ENCODE assay signal across 9 cellular contexts in genomic region chr19:49767380-49767779, GRCh38. TPM values are rescaled to one million over a fixed set of nuclear protein-coding genes. Genes with fewer than 3 reads are reported as not detected.
DNase-seq lines count a peak whose midpoint lies in the region; ATAC-seq, FAIRE-seq and TF ChIP-seq lines count a peak whose summit lies in the region.
"Had no signal": no experiment of that assay in that cellular context is flagged by ENCODE, and none has a peak within 500 bp of the region (broad histone marks: within the 10 kb centered on the region; RNA-seq: fewer than 3 reads in every experiment).

No MANE protein-coding gene starts in this region.

- H3K9me1 ChIP-seq in endothelial cell of umbilical vein (replicated peaks; ENCODE audit: control insufficient read depth, extremely low read depth, insufficient read depth, low read length), result no peaks in the 10 kb centered on the region

- H2AFZ ChIP-seq in OCI-LY3 (ENCODE audit: low read depth, low read length), result no peak overlapping the region
- peak overlapping the region; percentile 83 for H2AFZ ChIP-seq in endothelial cell of umbilical vein (ENCODE audit: low read depth, low read length)

- H3K4me2 ChIP-seq in OCI-LY3 (ENCODE audit: low read length), result peak overlapping the region; percentile 97
- H3K4me2 ChIP-seq in endothelial cell of umbilical vein (ENCODE audit: insufficient read depth, low read length), result peak overlapping the region; percentile 93

- no peak for TF ChIP-seq CTCF in Calu3 (IDR thresholded peaks at IDR 0.05; ENCODE audit: unreplicated experiment)
- TF ChIP-seq CTCF in OCI-LY3 (IDR thresholded peaks at IDR 0.05; ENCODE audit: low read depth, low read length), result no peak
- no peak for TF ChIP-seq CTCF in endothelial cell of umbilical vein (IDR thresholded peaks at IDR 0.05; ENCODE audit: extremely low read depth in 1 of 2, insufficient read depth in 1 of 2, low read depth in 1 of 2, low read length in 2 of 2)
- TF ChIP-seq CTCF in neutrophil (IDR thresholded peaks at IDR 0.05), result no peak

- peak overlapping the region; percentile 29 for H3K27ac Mint-ChIP-seq in Calu3 (ENCODE audit: unreplicated experiment)

- FAIRE-seq in endothelial cell of umbilical vein (lab: Jason Lieb, UNC), result no peak

- peaks cover 24% of the 10 kb centered on the region for H3K4me1 Mint-ChIP-seq in Calu3 (ENCODE audit: low read depth, unreplicated experiment)

- peak overlapping the region; percentile 79 for H3K4me3 Mint-ChIP-seq in Calu3 (ENCODE audit: low read depth, unreplicated experiment)

- H3K27me3 ChIP-seq in OCI-LY3 (ENCODE audit: low read depth, low read length) (no peaks in the 10 kb centered on the region), endothelial cell of umbilical vein (ENCODE audit: control insufficient read depth in 2 of 2, insufficient read depth in 2 of 2, low read length in 2 of 2) (no peaks in the 10 kb centered on the region), neutrophil (no peaks in the 10 kb centered on the region)

- H3K36me3 ChIP-seq in OCI-LY3 (replicated peaks; ENCODE audit: low read depth, low read length), result no peaks in the 10 kb centered on the region
- no peaks in the 10 kb centered on the region for H3K36me3 ChIP-seq in endothelial cell of umbilical vein (ENCODE audit: control insufficient read depth in 2 of 2, extremely low read depth in 1 of 2, insufficient read depth in 2 of 2, low read length in 2 of 2)
- H3K36me3 ChIP-seq in neutrophil, result peaks cover 14% of the 10 kb centered on the region

- H3K9ac ChIP-seq in OCI-LY3 (ENCODE audit: low read length), result peak overlapping the region; percentile 80
- H3K9ac ChIP-seq in endothelial cell of umbilical vein (replicated peaks; ENCODE audit: extremely low read depth, insufficient read depth, low read length), result peak overlapping the region; percentile 93

- H3K79me2 ChIP-seq in OCI-LY3 (ENCODE audit: low read length) (peaks cover 34% of the 10 kb centered on the region), endothelial cell of umbilical vein (ENCODE audit: control insufficient read depth, insufficient read depth, low read length) (peaks cover 36% of the 10 kb centered on the region)

- H3K27ac ChIP-seq in OCI-LY3 (ENCODE audit: low read length) (0 out of 2 replicates have a peak overlapping the region, but pooled peaks have one; percentile 1), endothelial cell of umbilical vein (ENCODE audit: insufficient read depth, low read depth, low read length) (peak overlapping the region; percentile 62), neutrophil (peak overlapping the region; percentile 97)

- H4K20me1 ChIP-seq in OCI-LY3 (ENCODE audit: insufficient read depth, low read length) (peaks cover 2% of the 10 kb centered on the region; the same call in 1 of the 2 replicates), endothelial cell of umbilical vein (replicated peaks; ENCODE audit: control insufficient read depth, extremely low read depth, insufficient read depth, low read length) (no peaks in the 10 kb centered on the region)

- ATAC-seq in GM19324 (IDR thresholded peaks at IDR 0.05; ENCODE audit: low FRiP score, unreplicated experiment), result no peak

- H3K4me3 ChIP-seq in OCI-LY3 (ENCODE audit: low read length) (peak overlapping the region; percentile 88), endothelial cell of umbilical vein (replicated peaks in 1 of 3; ENCODE audit: insufficient read depth in 1 of 3, low read depth in 1 of 3, low read length in 3 of 3) (peak overlapping the region; percentile 94 to 99 (median 97)), neutrophil (ENCODE audit: low read depth in 1 of 2, low read length in 1 of 2) (peak overlapping the region; percentile 79 to 97)

- DNase-seq in Calu3, result no peak
- DNase-seq in endothelial cell of umbilical vein (ENCODE audit: low read depth, low spot score), result peak; percentile 20
- no peak for DNase-seq in cerebellar nuclear complex (lab: John Stamatoyannopoulos, UW)
- DNase-seq in NCI-H187 treated with DMSO at 0.1 percent for 48 hours (lab: John Stamatoyannopoulos, UW), result no peak
- no peak for DNase-seq in NCI-H226

- TF ChIP-seq POLR2A in endothelial cell of umbilical vein (IDR thresholded peaks at IDR 0.05; ENCODE audit: low read depth, low read length), result no peak

- H3K9me3 Mint-ChIP-seq in Calu3 (ENCODE audit: low read depth, unreplicated experiment), result no peaks in the 10 kb centered on the region

- intact Hi-C loops in Calu3 (cut with micrococcal nuclease; ENCODE audit: unreplicated experiment) (no loop called here), endothelial cell of umbilical vein (cut with micrococcal nuclease) (loop anchor here (2.0 kb wide), 1 partner anchor 41 kb away; no protein-coding TSS in a partner anchor)

- H3K36me3 Mint-ChIP-seq in Calu3 (ENCODE audit: insufficient read depth, unreplicated experiment), result peaks cover 27% of the 10 kb centered on the region

- no peaks in the 10 kb centered on the region for H3K9me3 ChIP-seq in OCI-LY3 (ENCODE audit: insufficient read depth, low read length)
- H3K9me3 ChIP-seq in endothelial cell of umbilical vein (replicated peaks; ENCODE audit: control insufficient read depth, insufficient read depth, low read length), result no peaks in the 10 kb centered on the region
- no peaks in the 10 kb centered on the region for H3K9me3 ChIP-seq in neutrophil

- BruUV-seq in Calu3 (replicated peaks; lab: Mats Ljungman, UMichigan) (no TSS peak), endothelial cell of umbilical vein (replicated peaks; lab: Mats Ljungman, UMichigan) (no TSS peak)

- peaks cover 14% of the 10 kb centered on the region for H3K4me1 ChIP-seq in OCI-LY3 (ENCODE audit: low read length)
- H3K4me1 ChIP-seq in endothelial cell of umbilical vein (ENCODE audit: control insufficient read depth, extremely low read depth, insufficient read depth, low read length), result peaks cover 12% of the 10 kb centered on the region
- H3K4me1 ChIP-seq in neutrophil (ENCODE audit: control insufficient read depth in 1 of 2, insufficient read depth in 1 of 2, low read depth in 1 of 2, low read length in 1 of 2), result peaks cover 25 to 30% of the 10 kb centered on the region in 2 experiments

- CTCF ChIA-PET in Calu3 (lab: Charles Lee), result interaction anchor here (0.6 to 1.1 kb wide), 4 partner anchors 10 to 127 kb away, joined by 3 to 6 read pairs (median 4); partner anchors contain the start of gene RRAS
- CTCF ChIA-PET in endothelial cell of umbilical vein (lab: Charles Lee), result no interaction called here

- H3K27me3 Mint-ChIP-seq in Calu3 (ENCODE audit: unreplicated experiment), result no peaks in the 10 kb centered on the region

- dilution Hi-C loops in endothelial cell of umbilical vein (cut with MboI; ENCODE audit: extremely low pct_ligation_motif_present, low sequenced_read_pairs), result no loop called here

- POLR2A ChIA-PET in endothelial cell of umbilical vein (lab: Charles Lee), result interaction anchor here (0.7 to 1.1 kb wide), 2 partner anchors 91 to 127 kb away, joined by 3 to 5 read pairs; partner anchors contain the start of gene RRAS

TF ChIP-seq in endothelial cell of umbilical vein, 7 proteins besides CTCF, POLR2A, EP300 and RAD21 (continues in another document):
- TF ChIP-seq, protein P1, sequence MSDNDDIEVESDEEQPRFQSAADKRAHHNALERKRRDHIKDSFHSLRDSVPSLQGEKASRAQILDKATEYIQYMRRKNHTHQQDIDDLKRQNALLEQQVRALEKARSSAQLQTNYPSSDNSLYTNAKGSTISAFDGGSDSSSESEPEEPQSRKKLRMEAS (IDR thresholded peaks at IDR 0.05; ENCODE audit: insufficient read depth, insufficient read length), result no peak
- TF ChIP-seq FOS (IDR thresholded peaks at IDR 0.05; ENCODE audit: borderline replicate concordance, insufficient read depth, low read length) (no peak), GATA2 (IDR thresholded peaks at IDR 0.05; ENCODE audit: insufficient read depth, insufficient read length, low read depth, low read length) (no peak), POLR2AphosphoS5 (IDR thresholded peaks at IDR 0.05; ENCODE audit: insufficient read depth, low read depth, low read length) (no peak)

RNA-seq across cellular contexts. Expression of gene AP2A1, which starts 0.6 kb away (rescaled TPM):
- total RNA-seq in Calu3 (2022), result 80.1 and 89.0 TPM in 2 replicates
- 108 TPM in 2 replicates for total RNA-seq in endothelial cell of umbilical vein
- 113 and 114 TPM in 2 replicates for polyA plus RNA-seq in endothelial cell of umbilical vein
- 80.4 and 101 TPM in 2 replicates for polyA plus RNA-seq in endothelial cell of umbilical vein (2011; cell fraction: cytosol; rRNA removed)
- polyA plus RNA-seq in endothelial cell of umbilical vein (2011; cell fraction: nucleus; rRNA removed), result 97.8 TPM in 2 replicates
- polyA plus RNA-seq in endothelial cell of umbilical vein (2012), result 75.0 and 114 TPM in 2 replicates
- polyA minus RNA-seq in endothelial cell of umbilical vein, result 104 and 122 TPM in 2 replicates
- 80.2 TPM for polyA minus RNA-seq in endothelial cell of umbilical vein (2011; cell fraction: cytosol; rRNA and poly(A)+ RNA removed)
- 45.7 and 60.4 TPM in 2 replicates for polyA minus RNA-seq in endothelial cell of umbilical vein (2011; cell fraction: nucleus; rRNA and poly(A)+ RNA removed)

RNA-seq across cellular contexts. Expression of gene TSKS, which starts 4.3 kb away (rescaled TPM):
- not detected in 2 replicates for total RNA-seq in Calu3 (2022)
- not detected in 2 replicates for total RNA-seq in endothelial cell of umbilical vein
- polyA plus RNA-seq in endothelial cell of umbilical vein, result 0.03 TPM in 1 of 2 replicates, not detected in the other
- not detected in 2 replicates for polyA plus RNA-seq in endothelial cell of umbilical vein (2011; cell fraction: cytosol; rRNA removed)
- not detected in 2 replicates for polyA plus RNA-seq in endothelial cell of umbilical vein (2011; cell fraction: nucleus; rRNA removed)
- not detected in 2 replicates for polyA plus RNA-seq in endothelial cell of umbilical vein (2012)
- polyA minus RNA-seq in endothelial cell of umbilical vein, result not detected in 2 replicates
- polyA minus RNA-seq in endothelial cell of umbilical vein (2011; cell fraction: cytosol; rRNA and poly(A)+ RNA removed), result not detected
- not detected in 2 replicates for polyA minus RNA-seq in endothelial cell of umbilical vein (2011; cell fraction: nucleus; rRNA and poly(A)+ RNA removed)
- total RNA-seq: LHCN-M2 had no signal

RNA-seq across cellular contexts. Expression of gene FUZ, which starts 45.7 kb away (rescaled TPM):
- total RNA-seq in Calu3 (2022), result 12.2 and 17.0 TPM in 2 replicates
- 14.0 and 15.3 TPM in 2 replicates for total RNA-seq in endothelial cell of umbilical vein
- 12.3 and 14.5 TPM in 2 replicates for polyA plus RNA-seq in endothelial cell of umbilical vein
- polyA plus RNA-seq in endothelial cell of umbilical vein (2011; cell fraction: cytosol; rRNA removed), result 10.7 and 12.5 TPM in 2 replicates
- polyA plus RNA-seq in endothelial cell of umbilical vein (2011; cell fraction: nucleus; rRNA removed), result 15.1 and 15.3 TPM in 2 replicates
- polyA plus RNA-seq in endothelial cell of umbilical vein (2012), result 7.9 and 13.3 TPM in 2 replicates
- 6.8 and 11.8 TPM in 2 replicates for polyA minus RNA-seq in endothelial cell of umbilical vein
- not detected for polyA minus RNA-seq in endothelial cell of umbilical vein (2011; cell fraction: cytosol; rRNA and poly(A)+ RNA removed)
- polyA minus RNA-seq in endothelial cell of umbilical vein (2011; cell fraction: nucleus; rRNA and poly(A)+ RNA removed), result 3.1 and 4.6 TPM in 2 replicates

RNA-seq across cellular contexts. Expression of gene MED25, which starts 50.7 kb away (rescaled TPM):
- total RNA-seq in Calu3 (2022) (89.7 and 95.8 TPM in 2 replicates), endothelial cell of umbilical vein (55.8 and 62.9 TPM in 2 replicates)
- polyA plus RNA-seq in endothelial cell of umbilical vein, result 28.3 and 31.7 TPM in 2 replicates
- 35.2 and 36.0 TPM in 2 replicates for polyA plus RNA-seq in endothelial cell of umbilical vein (2011; cell fraction: cytosol; rRNA removed)
- 89.2 and 105 TPM in 2 replicates for polyA plus RNA-seq in endothelial cell of umbilical vein (2011; cell fraction: nucleus; rRNA removed)
- polyA plus RNA-seq in endothelial cell of umbilical vein (2012), result 40.9 and 52.4 TPM in 2 replicates
- 43.3 and 48.4 TPM in 2 replicates for polyA minus RNA-seq in endothelial cell of umbilical vein
- 25.2 TPM for polyA minus RNA-seq in endothelial cell of umbilical vein (2011; cell fraction: cytosol; rRNA and poly(A)+ RNA removed)
- polyA minus RNA-seq in endothelial cell of umbilical vein (2011; cell fraction: nucleus; rRNA and poly(A)+ RNA removed), result 32.5 and 39.6 TPM in 2 replicates

Comparison
In these comparisons a context has a peak if more than half of its experiments do, and no peak if none do; other contexts are left out.
1. H3K27ac ChIP-seq: peak in every context shown above with its lines; median percentile 97 in neutrophil; 62 in endothelial cell of umbilical vein; 1 in OCI-LY3.